Comparison of ENCODE assay signal across 18 cellular contexts in the genomic region with DNA sequence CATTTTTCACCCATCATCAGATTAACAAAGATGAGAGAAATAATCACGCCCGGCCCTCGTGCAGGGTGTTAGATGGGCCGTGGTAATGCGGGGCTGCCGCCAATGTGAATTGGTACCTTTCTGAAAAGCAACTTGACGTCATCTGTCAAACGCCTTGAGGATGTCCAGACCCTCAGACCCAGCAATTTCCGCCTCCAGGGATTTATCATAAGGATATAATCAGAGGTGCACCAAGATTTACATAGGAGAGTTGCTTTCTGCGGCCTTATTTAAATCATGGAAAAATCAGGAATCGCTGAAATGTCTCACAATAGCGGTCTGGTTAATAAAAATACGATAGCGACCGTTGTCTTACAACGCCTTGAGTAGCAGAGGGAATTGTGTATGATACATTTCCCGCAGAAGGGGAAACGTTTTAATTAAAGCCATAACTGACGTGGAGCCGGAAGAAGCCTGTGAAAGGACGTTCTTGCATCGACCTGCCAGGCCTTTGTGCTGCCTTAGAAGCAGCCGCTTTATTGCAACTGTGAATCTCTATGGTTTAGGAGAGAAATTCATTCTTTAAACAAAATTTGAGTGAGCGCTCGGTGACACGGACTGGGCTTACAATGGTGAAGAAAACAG.
"Had no signal": no experiment of that assay in that cellular context is flagged by ENCODE, and none has a peak within 500 bp of the region (broad histone marks: within the 10 kb centered on the region; RNA-seq: fewer than 3 reads in every experiment).

No MANE protein-coding gene starts in this region.

- H3K9me3 ChIP-seq: left lung, tibial artery had no signal

- ATAC-seq: activated naive CD4-positive, alpha-beta T cell treated with anti-CD3 and anti-CD28 coated beads, Interleukin-2, amount 50 U/mL, for 72 hours; left lung had no signal

- H3K27ac ChIP-seq: epithelial cell of prostate, left lung, tibial artery, WERI-Rb-1 had no signal

- H3K27ac Mint-ChIP-seq: activated naive CD4-positive, alpha-beta T cell treated with anti-CD3 and anti-CD28 coated beads, Interleukin-2, amount 50 U/mL, for 72 hours; activated T-helper 1 cell treated with anti-CD3 and anti-CD28 coated beads, Interleukin-12 subunit alpha, Interleukin-12 subunit beta, Interleukin-2, Interleukin-4 antibody, amounts not matched to agents 30 ng/mL and 10 ng/mL and 1 ng/mL, durations not matched to agents 14 hours and 24 hours and 36 hours had no signal

- H3K9me3 Mint-ChIP-seq: activated naive CD4-positive, alpha-beta T cell treated with anti-CD3 and anti-CD28 coated beads, Interleukin-2, amount 50 U/mL, for 72 hours; activated T-helper 1 cell treated with anti-CD3 and anti-CD28 coated beads, Interleukin-12 subunit alpha, Interleukin-12 subunit beta, Interleukin-2, Interleukin-4 antibody, amounts not matched to agents 30 ng/mL and 10 ng/mL and 1 ng/mL, durations not matched to agents 14 hours and 24 hours and 36 hours had no signal

- DNase-seq: activated CD4-positive, alpha-beta T cell treated with anti-CD3 and anti-CD28 coated beads for 1 hour; activated CD8-positive, alpha-beta memory T cell treated with anti-CD3 and anti-CD28 coated beads for 24 hours; activated CD8-positive, alpha-beta memory T cell treated with anti-CD3 and anti-CD28 coated beads, Interleukin-2, amount 50 U/mL, for 48 hours; activated gamma-delta T cell treated with Interleukin-2 at 50 U/mL for 16 hours; foreskin melanocyte; kidney; left lung; mammary epithelial cell; nucleus accumbens; posterior cingulate gyrus; stimulated activated naive CD4-positive, alpha-beta T cell; substantia nigra; SW 1271; tibial artery; WERI-Rb-1 had no signal

- H3K27me3 ChIP-seq: left lung, tibial artery had no signal

- H3K4me3 Mint-ChIP-seq: activated T-helper 1 cell treated with anti-CD3 and anti-CD28 coated beads, Interleukin-12 subunit alpha, Interleukin-12 subunit beta, Interleukin-2, Interleukin-4 antibody, amounts not matched to agents 30 ng/mL and 10 ng/mL and 1 ng/mL, durations not matched to agents 14 hours and 24 hours and 36 hours had no signal
